Comparison of ENCODE assay signal across 19 cellular contexts in the genomic region with DNA sequence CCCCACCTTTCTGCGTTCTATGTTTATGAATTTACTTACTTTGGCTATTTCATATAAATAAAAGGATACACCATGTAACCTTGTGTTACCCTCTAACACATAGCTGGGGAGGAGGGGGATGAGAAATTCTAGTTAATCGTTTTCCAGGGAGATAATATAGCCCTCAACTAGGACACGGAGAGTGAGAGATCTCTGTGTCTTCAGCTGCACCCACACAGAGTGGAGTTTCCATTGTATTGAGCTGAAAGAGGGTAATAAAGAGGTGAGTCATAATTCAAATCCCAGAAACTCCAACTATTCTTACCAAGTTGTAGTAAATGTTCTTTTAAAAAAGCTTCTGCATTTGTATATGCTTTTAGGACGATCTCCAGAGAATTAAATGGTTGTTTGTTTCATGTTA.
DNase-seq lines count a peak whose midpoint lies in the region; ATAC-seq and TF ChIP-seq lines count a peak whose summit lies in the region.
"Had no signal": no experiment of that assay in that cellular context is flagged by ENCODE, and none has a peak within 500 bp of the region (broad histone marks: within the 10 kb centered on the region; RNA-seq: fewer than 3 reads in every experiment).

No MANE protein-coding gene starts in this region.

- H3K4me1 ChIP-seq in iPS-20b (ENCODE audit: insufficient read depth, low read length) = peaks cover 3% of the 10 kb centered on the region; the same call in 1 of the 2 replicates
- no peaks in the 10 kb centered on the region for H3K4me1 ChIP-seq in heart right ventricle

- no peak overlapping the region for H3K9ac ChIP-seq in iPS-20b (ENCODE audit: low read depth, low read length)
- H3K9ac ChIP-seq: GM23248 had no signal

- H3K27ac ChIP-seq in iPS-20b (ENCODE audit: low read length) = no peak overlapping the region
- H3K27ac ChIP-seq in heart right ventricle = no peak overlapping the region
- H3K27ac ChIP-seq: GM23248 had no signal

- DNase-seq in NCI-H748 (lab: John Stamatoyannopoulos, UW; ENCODE audit: unreplicated experiment) (peak; percentile 23), NCI-H748 treated with DMSO at 0.1 percent for 48 hours (lab: John Stamatoyannopoulos, UW) (no peak), SHP77 (lab: John Stamatoyannopoulos, UW) (peak; percentile 74 to 80), kidney tubule cell (ENCODE audit: low spot score) (no peak), heart right ventricle (no peak)
- DNase-seq: AML-193; C1 segment of cervical spinal cord; CD8-positive, alpha-beta T cell; DMS79 treated with DMSO at 0.1 percent for 48 hours; GM23248; Karpas-422; MV-4-11; NCI-H1105 treated with DMSO at 0.1 percent for 48 hours; NCI-H2171 treated with DMSO at 0.1 percent for 48 hours; NCI-H524 treated with DMSO at 0.1 percent for 48 hours had no signal

- intact Hi-C loops in heart right ventricle (cut with DNase I) = no loop called here

- H3K9me3 ChIP-seq in iPS-20b (ENCODE audit: insufficient read depth, low read depth, low read length) (peaks cover 12% of the 10 kb centered on the region; the same call in 1 of the 2 replicates), heart right ventricle (no peaks in the 10 kb centered on the region)

- H3K4me3 ChIP-seq in iPS-20b (ENCODE audit: low read length) (peak overlapping the region; percentile 3; the same call in 1 of the 2 replicates), heart right ventricle (no peak overlapping the region)
- H3K4me3 ChIP-seq: GM23248 had no signal

- ATAC-seq in HG03135 (IDR thresholded peaks at IDR 0.05; ENCODE audit: unreplicated experiment) (no peak), heart right ventricle (no peak)
- ATAC-seq: CD8-positive, alpha-beta T cell; HCT116; Right ventricle myocardium inferior had no signal

- WGBS in heart right ventricle, 2 donors = 48 to 52% methylated on average over 4 of the region's 4 CpGs

- H3K36me3 ChIP-seq in iPS-20b (ENCODE audit: insufficient read depth, low read depth, low read length) = no peaks in the 10 kb centered on the region
- H3K36me3 ChIP-seq in heart right ventricle = no peaks in the 10 kb centered on the region

- no peaks in the 10 kb centered on the region for H3K27me3 ChIP-seq in iPS-20b (ENCODE audit: insufficient read depth, low read length)
- H3K27me3 ChIP-seq in heart right ventricle = peaks cover 0 to 8% (median 0%) of the 10 kb centered on the region in 7 donors

- TF ChIP-seq CTCF in heart right ventricle (IDR thresholded peaks at IDR 0.05) = no peak

Comparison
In these comparisons a context has a peak if more than half of its experiments do, and no peak if none do; other contexts are left out.
1. DNase-seq: peak in NCI-H748 (single experiment) and SHP77 (2 of 2); none in NCI-H748 treated with DMSO at 0.1 percent for 48 hours (single experiment), kidney tubule cell (single experiment) and heart right ventricle (0 of 2).